Comparison of ENCODE assay signal across 1 cellular context in genomic region chr7:119320316-119320715, GRCh38.
TF ChIP-seq lines count a peak whose summit lies in the region.

No MANE protein-coding gene starts in this region.

TF ChIP-seq in GM23338, 12 proteins besides CTCF, POLR2A, EP300 and RAD21 (continued from another document):
- TF ChIP-seq ZNF331 (CRISPR knock-in tag; IDR thresholded peaks at IDR 0.05; ENCODE audit: low read depth), result no peak
- no peak for TF ChIP-seq ZNF114 (CRISPR knock-in tag; IDR thresholded peaks at IDR 0.05)
- no peak for TF ChIP-seq JUNB (IDR thresholded peaks at IDR 0.05; ENCODE audit: unreplicated experiment)
- TF ChIP-seq ZNF462 (CRISPR knock-in tag; IDR thresholded peaks at IDR 0.05), result no peak
- no peak for TF ChIP-seq NANOG (IDR thresholded peaks at IDR 0.05; ENCODE audit: borderline replicate concordance)
- TF ChIP-seq EZH2 (IDR thresholded peaks at IDR 0.05; ENCODE audit: low read depth, unreplicated experiment), result no peak
- TF ChIP-seq REST (IDR thresholded peaks at IDR 0.05; ENCODE audit: unreplicated experiment), result no peak
- no peak for TF ChIP-seq EZH2phosphoT487 (IDR thresholded peaks at IDR 0.05; ENCODE audit: unreplicated experiment)
